9 cellular contexts compared by ENCODE assay signal in genomic region chr10:96395931-96396877, GRCh38. TPM values are rescaled to one million over a fixed set of nuclear protein-coding genes. Genes with fewer than 3 reads are reported as not detected.
A peak's percentile ranks its signal among the peaks of the same experiment; 100 is the strongest.
DNase-seq lines count a peak whose midpoint lies in the region; ATAC-seq lines count a peak whose summit lies in the region.
"Had no signal": no experiment of that assay in that cellular context is flagged by ENCODE, and none has a peak within 500 bp of the region (broad histone marks: within the 10 kb centered on the region; RNA-seq: fewer than 3 reads in every experiment).

No MANE protein-coding gene starts in this region.

- CTCF ChIA-PET in activated CD4-positive, alpha-beta memory T cell treated with anti-CD3 and anti-CD28 coated beads for 36 hours (lab: Charles Lee): interaction anchor here (0.6 to 3.2 kb wide), 12 partner anchors 14 to 642 kb away, joined by 3 to 19 read pairs (median 4); partner anchors contain the start of gene TLL2

- H3K4me3 Mint-ChIP-seq in activated CD4-positive, alpha-beta memory T cell treated with anti-CD3 and anti-CD28 coated beads for 36 hours: no peak overlapping the region
- peak overlapping the region; percentile 4 for H3K4me3 Mint-ChIP-seq in memory B cell

- H3K9me3 Mint-ChIP-seq in activated CD4-positive, alpha-beta memory T cell treated with anti-CD3 and anti-CD28 coated beads for 36 hours: no peaks in the 10 kb centered on the region
- no peaks in the 10 kb centered on the region for H3K9me3 Mint-ChIP-seq in memory B cell

- peak; percentile 92 for ATAC-seq in memory B cell (ENCODE audit: low read depth)
- no peak for ATAC-seq in HG03025 (IDR thresholded peaks at IDR 0.05; ENCODE audit: low FRiP score, unreplicated experiment)

- peaks cover 6% of the 10 kb centered on the region for H3K4me1 Mint-ChIP-seq in activated CD4-positive, alpha-beta memory T cell treated with anti-CD3 and anti-CD28 coated beads for 36 hours (ENCODE audit: low read depth)
- H3K4me1 Mint-ChIP-seq in memory B cell: no peaks in the 10 kb centered on the region
- H3K4me1 Mint-ChIP-seq: IgD-negative memory B cell had no signal

- peaks cover 17% of the 10 kb centered on the region for H3K27me3 Mint-ChIP-seq in activated CD4-positive, alpha-beta memory T cell treated with anti-CD3 and anti-CD28 coated beads for 36 hours
- peaks cover 5% of the 10 kb centered on the region for H3K27me3 Mint-ChIP-seq in memory B cell

- H3K27ac Mint-ChIP-seq in activated CD4-positive, alpha-beta memory T cell treated with anti-CD3 and anti-CD28 coated beads for 36 hours: no peak overlapping the region
- no peak overlapping the region for H3K27ac Mint-ChIP-seq in memory B cell
- H3K27ac Mint-ChIP-seq: IgD-negative memory B cell had no signal

- DNase-seq in Ammon's horn (ENCODE audit: low spot score) (peak; percentile 91), GM19238 (ENCODE audit: insufficient read length, low spot score) (peak; percentile 74), NCI-H345 (lab: John Stamatoyannopoulos, UW) (peak; percentile 9), memory B cell (ENCODE audit: low spot score in 2 of 2) (peak; percentile 54 to 61)
- peak; percentile 74 for DNase-seq in activated CD4-positive, alpha-beta memory T cell treated with anti-CD3 and anti-CD28 coated beads for 36 hours
- peak; percentile 23 for DNase-seq in effector CD8-positive, alpha-beta T cell (lab: John Stamatoyannopoulos, UW)
- DNase-seq in stimulated activated CD8-positive, alpha-beta memory T cell treated with anti-CD3 and anti-CD28 coated beads, Interleukin-15, amount 100 ng/mL, for 4 hours (ENCODE audit: low read depth in 2 of 2): peak; percentile 5 to 8

- POLR2A ChIA-PET in activated CD4-positive, alpha-beta memory T cell treated with anti-CD3 and anti-CD28 coated beads for 36 hours (lab: Charles Lee): no interaction called here

- H3K36me3 Mint-ChIP-seq in activated CD4-positive, alpha-beta memory T cell treated with anti-CD3 and anti-CD28 coated beads for 36 hours: no peaks in the 10 kb centered on the region
- H3K36me3 Mint-ChIP-seq in memory B cell: no peaks in the 10 kb centered on the region
- H3K36me3 Mint-ChIP-seq: IgD-negative memory B cell had no signal

- intact Hi-C loops in activated CD4-positive, alpha-beta memory T cell treated with anti-CD3 and anti-CD28 coated beads for 36 hours (cut with micrococcal nuclease): loop anchor here (1.0 to 5.0 kb wide), 3 partner anchors 21 to 246 kb away; no protein-coding TSS in a partner anchor

RNA-seq across cellular contexts. Expression of gene OPALIN, which starts 37.4 kb away (rescaled TPM):
- total RNA-seq in activated CD4-positive, alpha-beta memory T cell treated with anti-CD3 and anti-CD28 coated beads for 36 hours: not detected

Comparison
In these comparisons a context has a peak if more than half of its experiments do, and no peak if none do; other contexts are left out.
1. DNase-seq: peak in every context shown above with its lines; median percentile 91 in Ammon's horn; 74 in GM19238; 74 in activated CD4-positive, alpha-beta memory T cell treated with anti-CD3 and anti-CD28 coated beads for 36 hours; 58 in memory B cell; 23 in effector CD8-positive, alpha-beta T cell; 9 in NCI-H345; 6 in stimulated activated CD8-positive, alpha-beta memory T cell treated with anti-CD3 and anti-CD28 coated beads, Interleukin-15, amount 100 ng/mL, for 4 hours.